In genomic region chr3:107956991-107957467, GRCh38 we compare ENCODE assay signal across 1 cellular context.
TF ChIP-seq lines count a peak whose summit lies in the region.

No MANE protein-coding gene starts in this region.

TF ChIP-seq in GM23338, 12 proteins besides CTCF, POLR2A, EP300 and RAD21 (continued from another document):
- TF ChIP-seq REST (IDR thresholded peaks at IDR 0.05; ENCODE audit: unreplicated experiment) (no peak), ZNF114 (CRISPR knock-in tag; IDR thresholded peaks at IDR 0.05) (no peak), ETS1 (IDR thresholded peaks at IDR 0.05) (no peak), JUNB (IDR thresholded peaks at IDR 0.05; ENCODE audit: unreplicated experiment) (no peak)
TF ChIP-seq in GM23338: peak in this region for 0.
